ENCODE assay signal across 10 cellular contexts in genomic region chr3:144590854-144591253, GRCh38.
DNase-seq lines count a peak whose midpoint lies in the region.
"Had no signal": no experiment of that assay in that cellular context is flagged by ENCODE, and none has a peak within 500 bp of the region (broad histone marks: within the 10 kb centered on the region; RNA-seq: fewer than 3 reads in every experiment).

No MANE protein-coding gene starts in this region.

- DNase-seq in ELR (ENCODE audit: low read depth) (peak; percentile 59), NOMO-1 treated with DMSO at 0.1 percent for 48 hours (lab: John Stamatoyannopoulos, UW; ENCODE audit: unreplicated experiment) (peak; percentile 72), epidermal melanocyte (ENCODE audit: insufficient read length, low spot score) (peak; percentile 28), non-pigmented ciliary epithelial cell (ENCODE audit: low read depth) (peak; percentile 80), iPS-NIHi7 (ENCODE audit: extremely low spot score) (no peak), T-helper 1 cell (no peak), NCI-H1436 (lab: John Stamatoyannopoulos, UW) (no peak), NCI-H2107 (lab: John Stamatoyannopoulos, UW) (no peak)
- DNase-seq: Kasumi-1, naive B cell had no signal

Comparison
In these comparisons a context has a peak if more than half of its experiments do, and no peak if none do; other contexts are left out.
1. DNase-seq: peak in ELR (single experiment), NOMO-1 treated with DMSO at 0.1 percent for 48 hours (single experiment), epidermal melanocyte (single experiment) and non-pigmented ciliary epithelial cell (single experiment); none in iPS-NIHi7 (single experiment), T-helper 1 cell (0 of 5), NCI-H1436 (single experiment) and NCI-H2107 (single experiment).